16 cellular contexts compared by ENCODE assay signal in the genomic region with DNA sequence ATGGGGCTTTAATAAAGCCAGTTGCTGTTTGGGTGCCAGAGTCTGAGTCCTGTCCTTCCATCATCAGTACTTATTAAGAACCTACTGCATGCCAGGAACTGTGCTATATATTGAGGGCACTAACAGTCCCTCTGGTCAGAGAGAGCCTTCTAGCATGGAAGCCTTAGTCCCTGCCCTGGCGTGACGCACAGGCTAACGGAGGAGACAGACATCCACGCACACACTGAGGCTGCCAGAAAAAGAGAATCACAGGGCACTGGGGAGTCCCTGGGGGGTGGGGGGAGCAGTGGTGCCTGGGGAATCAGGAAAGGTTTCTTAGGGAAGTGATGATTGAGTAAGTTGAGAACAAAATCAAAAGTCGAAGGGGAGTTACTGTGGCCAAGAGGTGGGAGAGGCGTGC. TPM values are rescaled to one million over a fixed set of nuclear protein-coding genes. Genes with fewer than 3 reads are reported as not detected.
DNase-seq lines count a peak whose midpoint lies in the region; FAIRE-seq and TF ChIP-seq lines count a peak whose summit lies in the region.
"Had no signal": no experiment of that assay in that cellular context is flagged by ENCODE, and none has a peak within 500 bp of the region (broad histone marks: within the 10 kb centered on the region; RNA-seq: fewer than 3 reads in every experiment).

No MANE protein-coding gene starts in this region.

- H3K4me1 Mint-ChIP-seq in osteocyte (ENCODE audit: unreplicated experiment): peaks cover 78% of the 10 kb centered on the region
- H3K4me1 Mint-ChIP-seq: CD4-positive, CD25-positive, alpha-beta regulatory T cell had no signal

- FAIRE-seq in kidney (lab: Jason Lieb, UNC): no peak
- FAIRE-seq: G401.6 had no signal

- no peak overlapping the region for H3K4me3 Mint-ChIP-seq in osteocyte (ENCODE audit: unreplicated experiment)
- H3K4me3 Mint-ChIP-seq: CD4-positive, CD25-positive, alpha-beta regulatory T cell; HFFc6 had no signal

- peaks cover 12% of the 10 kb centered on the region for H3K36me3 Mint-ChIP-seq in osteocyte (ENCODE audit: unreplicated experiment)
- H3K36me3 Mint-ChIP-seq: CD4-positive, CD25-positive, alpha-beta regulatory T cell had no signal

- H3K27ac ChIP-seq in kidney (ENCODE audit: low read depth in 2 of 2, low read length in 2 of 2): no peak overlapping the region
- H3K27ac ChIP-seq: 22Rv1 had no signal

- no peaks in the 10 kb centered on the region for H3K9me3 Mint-ChIP-seq in osteocyte (ENCODE audit: unreplicated experiment)
- H3K9me3 Mint-ChIP-seq: HFFc6 had no signal

- intact Hi-C loops in kidney (cut with DNase I): no loop called here

- H3K4me1 ChIP-seq in kidney (ENCODE audit: control insufficient read depth in 1 of 2, insufficient read depth in 1 of 2, low read depth in 1 of 2, low read length in 2 of 2): no peaks in the 10 kb centered on the region
- H3K4me1 ChIP-seq: Caco-2 had no signal

- TF ChIP-seq CTCF in kidney (IDR thresholded peaks at IDR 0.05; ENCODE audit: borderline replicate concordance, extremely low read depth, insufficient read depth) (no peak), osteocyte (IDR thresholded peaks at IDR 0.05) (no peak)

- H3K9me3 ChIP-seq in kidney (ENCODE audit: control insufficient read depth in 1 of 2, low read length in 2 of 2): no peaks in the 10 kb centered on the region
- H3K9me3 ChIP-seq: Caco-2 had no signal

- H3K9ac ChIP-seq in kidney (ENCODE audit: low read length in 2 of 2): no peak overlapping the region

- DNase-seq in NCI-H2227 (lab: John Stamatoyannopoulos, UW; ENCODE audit: unreplicated experiment) (peak; percentile 49), NCI-H2227 treated with DMSO at 0.1 percent for 48 hours (lab: John Stamatoyannopoulos, UW) (no peak), kidney (peak; percentile 11), osteocyte (ENCODE audit: extremely low spot score, unreplicated experiment) (no peak), SK-N-DZ (ENCODE audit: low spot score) (no peak), AG20443 (ENCODE audit: low spot score) (no peak), cortex of kidney (lab: John Stamatoyannopoulos, UW) (no peak)
- no peak for DNase-seq in activated T-cell treated with anti-CD3 and anti-CD28 coated beads, Interleukin-2, amount 50 U/mL, for 1 hour
- DNase-seq: Caco-2; CD4-positive, CD25-positive, alpha-beta regulatory T cell; H7; HFFc6; NCI-H187; NCI-H526 treated with DMSO at 0.1 percent for 48 hours had no signal

- H3K4me3 ChIP-seq in kidney (ENCODE audit: low read length in 2 of 2): no peak overlapping the region

- H3K27me3 Mint-ChIP-seq in osteocyte (ENCODE audit: unreplicated experiment): no peaks in the 10 kb centered on the region

- H3K27ac Mint-ChIP-seq in osteocyte (ENCODE audit: unreplicated experiment): peak overlapping the region; percentile 57
- H3K27ac Mint-ChIP-seq: CD4-positive, CD25-positive, alpha-beta regulatory T cell; HFFc6 had no signal

- H3K36me3 ChIP-seq in kidney (ENCODE audit: control insufficient read depth in 1 of 2, insufficient read depth in 2 of 2, low read length in 2 of 2): no peaks in the 10 kb centered on the region

RNA-seq across cellular contexts. Expression of gene CTIF, which starts 31.5 kb away (rescaled TPM):
- total RNA-seq in kidney (37.3 TPM), osteocyte (169 and 172 TPM in 2 replicates)
- polyA plus RNA-seq in kidney (ENCODE audit: insufficient read depth, low read depth, low replicate concordance): 41.9 TPM
- 17.9 and 18.4 TPM in 2 replicates for polyA plus RNA-seq in SK-N-DZ (2014; cell fraction: cytosol; rRNA removed)
- 83.4 and 96.8 TPM in 2 replicates for polyA plus RNA-seq in SK-N-DZ (2014; cell fraction: nucleus; rRNA removed)

Comparison
In these comparisons a context has a peak if more than half of its experiments do, and no peak if none do; other contexts are left out.
1. DNase-seq: peak in NCI-H2227 (single experiment) and kidney (single experiment); none in NCI-H2227 treated with DMSO at 0.1 percent for 48 hours (single experiment), osteocyte (single experiment), SK-N-DZ (single experiment), AG20443 (single experiment), activated T-cell treated with anti-CD3 and anti-CD28 coated beads, Interleukin-2, amount 50 U/mL, for 1 hour (single experiment) and cortex of kidney (single experiment).